Comparison of ENCODE assay signal across 11 cellular contexts in genomic region chr6:142193621-142194020, GRCh38. TPM values are rescaled to one million over a fixed set of nuclear protein-coding genes. Genes with fewer than 3 reads are reported as not detected.
"Had no signal": no experiment of that assay in that cellular context is flagged by ENCODE, and none has a peak within 500 bp of the region (broad histone marks: within the 10 kb centered on the region; RNA-seq: fewer than 3 reads in every experiment).

No MANE protein-coding gene starts in this region.

- H3K4me3 Mint-ChIP-seq: GM23338, H9, HFFc6 had no signal

- H3K9ac ChIP-seq: GM23248 had no signal

- H3K9me3 ChIP-seq: HAP-1 had no signal

- H2AFZ ChIP-seq: GM23248, GM23338 had no signal

- H3K4me1 Mint-ChIP-seq: GM23338, H9 had no signal

- DNase-seq: GM23248, GOT3, H7, H9, HCEC 1CT, HFFc6 had no signal

- H3K4me3 ChIP-seq: GM23248, GM23338, HAP-1 had no signal

- ATAC-seq: GM23338, HCT116 had no signal

- H3K9me3 Mint-ChIP-seq: GM23338, H9, HFFc6 had no signal

- H3K4me2 ChIP-seq: GM23338 had no signal

- H3K27ac ChIP-seq: GM23248 had no signal

- H3K27ac Mint-ChIP-seq: GM23338, H9, HFFc6 had no signal

- H3K4me1 ChIP-seq: HAP-1 had no signal

RNA-seq across cellular contexts. Expression of gene NMBR, which starts 46.7 kb away (rescaled TPM):
- total RNA-seq: GM23248, GM23338, H1, H4, H7, H9 had no signal
- polyA plus RNA-seq: GM23248, GM23338 had no signal
